Comparison of ENCODE assay signal across 8 cellular contexts in genomic region chr2:3575534-3576324, GRCh38. TPM values are rescaled to one million over a fixed set of nuclear protein-coding genes. Genes with fewer than 3 reads are reported as not detected.
DNase-seq lines count a peak whose midpoint lies in the region; ATAC-seq, FAIRE-seq and TF ChIP-seq lines count a peak whose summit lies in the region.

No MANE protein-coding gene starts in this region.

- H3K9me3 Mint-ChIP-seq in astrocyte (ENCODE audit: unreplicated experiment) (no peaks in the 10 kb centered on the region), immature natural killer cell (no peaks in the 10 kb centered on the region)

- H3K27me3 ChIP-seq in Peyer's patch (no peaks in the 10 kb centered on the region), astrocyte (ENCODE audit: insufficient read depth, low read length) (no peaks in the 10 kb centered on the region)

- peaks cover 53% of the 10 kb centered on the region for H4K20me1 ChIP-seq in astrocyte (ENCODE audit: insufficient read depth, low read length)

- H3K4me1 ChIP-seq in Peyer's patch: peaks cover 0 to 33% (median 0%) of the 10 kb centered on the region in 4 donors
- peaks cover 29% of the 10 kb centered on the region for H3K4me1 ChIP-seq in astrocyte (ENCODE audit: insufficient read depth, low read length)

- H3K4me3 ChIP-seq in Peyer's patch: peak overlapping the region; percentile 73 to 96 (median 82)
- peak overlapping the region; percentile 76 for H3K4me3 ChIP-seq in astrocyte (ENCODE audit: insufficient read depth, low read depth, low read length)

- H3K27ac Mint-ChIP-seq in astrocyte (ENCODE audit: unreplicated experiment) (peak overlapping the region; percentile 97), immature natural killer cell (peak overlapping the region; percentile 85 to 95 (median 94))

- H3K79me2 ChIP-seq in astrocyte (ENCODE audit: insufficient read depth, low read length): peaks cover 56% of the 10 kb centered on the region

- H3K27me3 Mint-ChIP-seq in astrocyte (ENCODE audit: low read depth, unreplicated experiment) (no peaks in the 10 kb centered on the region), immature natural killer cell (ENCODE audit: low read depth in 3 of 3) (peaks cover 5 to 13% (median 7%) of the 10 kb centered on the region in 3 donors)

- TF ChIP-seq CTCF in Peyer's patch (IDR thresholded peaks at IDR 0.05) (no peak), astrocyte (IDR thresholded peaks at IDR 0.05; ENCODE audit: insufficient read depth, low read depth, low read length) (no peak), GM13976 (IDR thresholded peaks at IDR 0.05; ENCODE audit: borderline replicate concordance, control extremely low read depth, extremely low read depth, insufficient read depth, missing control alignments) (no peak), GM10266 (IDR thresholded peaks at IDR 0.05; ENCODE audit: control insufficient read depth, insufficient read depth, low read depth, missing control alignments) (no peak)

- H3K9ac ChIP-seq in astrocyte (ENCODE audit: low read length): peak overlapping the region; percentile 96

- peak overlapping the region; percentile 86 to 94 (median 90) for H3K27ac ChIP-seq in Peyer's patch
- H3K27ac ChIP-seq in astrocyte (ENCODE audit: low read depth, low read length): peak overlapping the region; percentile 90

- FAIRE-seq in astrocyte (lab: Jason Lieb, UNC): no peak

- DNase-seq in Peyer's patch (peak in 1 of 3 donors; percentile 55), astrocyte (ENCODE audit: low read depth) (no peak), immature natural killer cell (no peak), GM13976 (ENCODE audit: low spot score) (no peak), GM10266 (ENCODE audit: extremely low spot score) (no peak)
- peak; percentile 26 for DNase-seq in stimulated activated CD4-positive, alpha-beta T cell treated with anti-CD3 and anti-CD28 coated beads, Interleukin-4, amount 100 ng/mL, for 1 hour

- H3K4me1 Mint-ChIP-seq in astrocyte (ENCODE audit: low read depth, unreplicated experiment): peaks cover 32% of the 10 kb centered on the region
- H3K4me1 Mint-ChIP-seq in immature natural killer cell: peaks cover 46 to 65% of the 10 kb centered on the region in 2 donors

- peak overlapping the region; percentile 99 for H3K4me3 Mint-ChIP-seq in astrocyte (ENCODE audit: unreplicated experiment)
- H3K4me3 Mint-ChIP-seq in immature natural killer cell: peak overlapping the region; percentile 88 to 93 (median 91)

- H2AFZ ChIP-seq in astrocyte (ENCODE audit: low read depth, low read length): no peak overlapping the region

- no peak for TF ChIP-seq POLR2A in GM18505 (IDR thresholded peaks at IDR 0.05; ENCODE audit: borderline replicate concordance, extremely low read depth, insufficient read depth, insufficient read length)
- peak in 1 of 2 donors; percentile 1 for TF ChIP-seq POLR2A in Peyer's patch (IDR thresholded peaks at IDR 0.05)

- H3K4me2 ChIP-seq in astrocyte (ENCODE audit: low read length): peak overlapping the region; percentile 86

- peaks cover 18% of the 10 kb centered on the region for H3K36me3 Mint-ChIP-seq in astrocyte (ENCODE audit: low read depth, unreplicated experiment)
- peaks cover 14 to 36% (median 33%) of the 10 kb centered on the region in 3 donors for H3K36me3 Mint-ChIP-seq in immature natural killer cell

- in situ Hi-C loops in GM13976 (cut with MboI; ENCODE audit: low sequenced_read_pairs, unreplicated experiment): no loop called here

- ATAC-seq in GM18505 (IDR thresholded peaks at IDR 0.05; ENCODE audit: unreplicated experiment) (peak; percentile 29), HG02759 (IDR thresholded peaks at IDR 0.05; ENCODE audit: unreplicated experiment) (peak; percentile 34)

- H3K9me3 ChIP-seq in Peyer's patch (no peaks in the 10 kb centered on the region), astrocyte (ENCODE audit: insufficient read depth, low read depth, low read length) (no peaks in the 10 kb centered on the region)

- H3K36me3 ChIP-seq in Peyer's patch (peaks cover 0 to 46% (median 3%) of the 10 kb centered on the region in 3 donors), astrocyte (ENCODE audit: insufficient read depth, low read length) (peaks cover 36% of the 10 kb centered on the region)

RNA-seq across cellular contexts. Expression of gene RPS7, which starts 0.7 kb away (rescaled TPM):
- total RNA-seq in Peyer's patch (1,000 to 10,000 TPM in 3 of 4 donors, 100 to 1,000 TPM in 1; 855 to 2,886 (median 1,081) TPM), astrocyte (998 and 1,163 TPM in 2 replicates)
- 1,000 to 10,000 TPM in 1 of 3 donors, 100 to 1,000 TPM in 2; 479 to 1,432 (median 642) TPM for polyA plus RNA-seq in immature natural killer cell

RNA-seq across cellular contexts. Expression of gene RNASEH1, which starts 17.6 kb away (rescaled TPM):
- total RNA-seq in Peyer's patch (10 to 100 TPM in 3 of 4 donors, 1 to 10 TPM in 1; 8.2 to 42.9 (median 14.8) TPM), astrocyte (32.6 and 35.5 TPM in 2 replicates)
- 10 to 100 TPM; 26.6 to 43.2 (median 41.6) TPM for polyA plus RNA-seq in immature natural killer cell

RNA-seq across cellular contexts. Expression of gene COLEC11, which starts 19.2 kb away (rescaled TPM):
- total RNA-seq in Peyer's patch: 1 to 10 TPM in 2 of 4 donors, under 1 TPM in 1, not detected in 1; 0.70 to 5.8 (median 1.1) TPM
- total RNA-seq in astrocyte: not detected in 2 replicates
- polyA plus RNA-seq in immature natural killer cell: not detected

RNA-seq across cellular contexts. Expression of gene ADI1, which starts 56.4 kb away (rescaled TPM):
- 100 to 1,000 TPM in 1 of 4 donors, 10 to 100 TPM in 3; 43.7 to 207 (median 71.0) TPM for total RNA-seq in Peyer's patch
- total RNA-seq in astrocyte: 29.4 and 41.6 TPM in 2 replicates
- 10 to 100 TPM; 31.0 to 66.1 (median 52.2) TPM for polyA plus RNA-seq in immature natural killer cell
